ENCODE assay signal across 10 cellular contexts in the genomic region with DNA sequence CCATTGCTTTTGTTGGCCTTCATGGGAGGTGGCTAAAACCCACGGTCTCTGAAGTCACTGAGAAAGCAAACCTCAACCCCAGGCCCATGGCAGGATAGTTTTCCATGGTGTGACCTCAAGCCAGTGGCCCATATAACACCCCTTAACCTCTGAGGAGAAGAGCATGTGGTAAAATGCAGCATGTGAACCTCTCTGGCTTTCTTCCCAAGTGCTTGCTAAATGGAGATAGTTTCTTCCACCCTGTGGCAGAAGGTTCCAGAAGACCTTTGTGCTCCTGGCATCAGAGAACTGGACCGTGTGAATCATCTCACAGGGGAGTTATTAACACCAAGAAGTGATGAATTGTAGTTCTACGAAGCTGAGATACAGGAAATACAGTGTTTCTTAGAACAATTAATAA. TPM values are rescaled to one million over a fixed set of nuclear protein-coding genes. Genes with fewer than 3 reads are reported as not detected.
"Had no signal": no experiment of that assay in that cellular context is flagged by ENCODE, and none has a peak within 500 bp of the region (broad histone marks: within the 10 kb centered on the region; RNA-seq: fewer than 3 reads in every experiment).

No MANE protein-coding gene starts in this region.

- DNase-seq: activated CD4-positive, alpha-beta T cell treated with anti-CD3 and anti-CD28 coated beads, Interleukin-2, amount 50 U/mL, for 1 hour; activated CD4-positive, CD25-positive, alpha-beta regulatory T cell; naive thymus-derived CD8-positive, alpha-beta T cell; nucleus accumbens; SJCRH30 had no signal

- ATAC-seq: naive thymus-derived CD8-positive, alpha-beta T cell had no signal

- H3K36me3 ChIP-seq: SJCRH30 had no signal

- H3K27ac ChIP-seq: SJCRH30 had no signal

- H3K4me1 ChIP-seq: SJCRH30 had no signal

- H3K9me3 ChIP-seq: SJCRH30 had no signal

- H3K4me3 ChIP-seq: SJCRH30, skin epidermis had no signal

RNA-seq across cellular contexts. Expression of gene MYOCD, which starts 47.3 kb away (rescaled TPM):
- total RNA-seq: activated CD8-positive, alpha-beta memory T cell treated with anti-CD3 and anti-CD28 coated beads for 36 hours; mononuclear cell; naive thymus-derived CD8-positive, alpha-beta T cell; pulmonary artery endothelial cell; T-helper 2 cell treated with Interferon-gamma antibody and Interleukin-4, amounts not matched to agents 100 ng/mL and 5 ng/mL, for 36 hours had no signal
- polyA plus RNA-seq: naive thymus-derived CD8-positive, alpha-beta T cell had no signal
